10 cellular contexts compared by ENCODE assay signal in the genomic region with DNA sequence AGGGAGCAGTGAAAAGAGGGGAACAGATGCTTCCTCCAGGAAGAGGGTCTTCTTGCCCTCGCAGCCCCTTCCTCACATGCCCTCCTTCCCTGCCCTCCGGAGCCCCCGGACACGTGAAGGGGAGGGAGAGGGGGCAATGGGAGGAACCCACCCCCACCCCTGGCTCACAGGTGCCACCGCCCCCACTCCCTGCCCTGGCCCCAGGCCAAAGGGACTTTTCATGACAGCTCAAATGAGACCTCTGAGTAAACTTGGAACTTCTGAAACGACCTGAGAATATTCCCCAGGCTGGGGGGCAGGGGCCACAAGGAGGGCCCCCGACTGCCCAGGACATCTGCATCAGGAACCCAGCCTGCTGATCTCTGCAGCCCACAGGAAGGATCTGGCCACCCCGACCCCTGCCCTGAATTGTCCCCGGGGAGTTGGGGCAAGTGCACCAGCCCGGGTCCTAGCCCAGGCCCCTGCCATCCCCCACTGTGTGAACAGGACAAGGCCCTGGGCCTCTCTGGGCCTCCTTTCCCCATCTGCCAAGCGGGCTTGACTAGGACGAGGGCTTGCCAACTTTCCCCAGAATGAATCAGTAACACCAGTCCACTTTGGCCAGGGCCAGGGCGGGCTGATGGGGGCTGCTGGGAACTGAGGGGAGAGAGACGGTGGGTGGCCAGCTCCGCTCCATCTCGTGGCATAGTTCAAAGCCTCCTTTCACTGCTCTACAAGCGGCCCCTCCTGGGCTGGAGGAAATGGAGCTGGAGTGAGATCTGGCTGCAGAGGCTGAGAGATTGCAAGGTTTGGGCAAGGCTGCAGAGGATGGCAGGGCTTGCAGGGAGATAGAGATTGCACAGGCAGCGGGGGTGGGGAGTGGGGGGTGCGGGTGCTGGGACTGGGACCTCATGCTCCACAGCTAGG. TPM values are rescaled to one million over a fixed set of nuclear protein-coding genes. Genes with fewer than 3 reads are reported as not detected.
DNase-seq lines count a peak whose midpoint lies in the region; ATAC-seq and TF ChIP-seq lines count a peak whose summit lies in the region.
"Had no signal": no experiment of that assay in that cellular context is flagged by ENCODE, and none has a peak within 500 bp of the region (broad histone marks: within the 10 kb centered on the region; RNA-seq: fewer than 3 reads in every experiment).

No MANE protein-coding gene starts in this region.

- H2BK15ac ChIP-seq in H9 (ENCODE audit: low read depth, low read length): no peak overlapping the region

- H3K79me1 ChIP-seq in H9 (ENCODE audit: insufficient read depth, low read depth, low read length, poor library complexity, severe bottlenecking): no peaks in the 10 kb centered on the region

- no peak overlapping the region for H3K27ac ChIP-seq in H9 (ENCODE audit: insufficient read length, low read depth, low read length)
- H3K27ac ChIP-seq in prostate gland: no peak overlapping the region

- no peak overlapping the region for H4K8ac ChIP-seq in H9 (replicated peaks; ENCODE audit: insufficient read length, low read depth, low read length)

- H3K36me3 Mint-ChIP-seq in H9 (ENCODE audit: insufficient read depth in 1 of 3, low read depth in 3 of 3): no peaks in the 10 kb centered on the region; a peak in 1 of 7 replicates

- H3T11ph ChIP-seq in H9 (ENCODE audit: low read length): no peak overlapping the region

- TF ChIP-seq CTCF in H9 (conservative IDR thresholded peaks at IDR 0.05): no peak
- TF ChIP-seq CTCF in prostate gland (IDR thresholded peaks at IDR 0.05): no peak

- no peaks in the 10 kb centered on the region for H3K27me3 ChIP-seq in H9 (ENCODE audit: insufficient read depth, low read length)
- no peaks in the 10 kb centered on the region for H3K27me3 ChIP-seq in prostate gland (replicated peaks; ENCODE audit: insufficient read depth)

- H3K23me2 ChIP-seq in H9 (ENCODE audit: insufficient read length, low read depth, low read length, poor library complexity, severe bottlenecking): no peaks in the 10 kb centered on the region

- TF ChIP-seq POLR2A in GM15510 (IDR thresholded peaks at IDR 0.05; ENCODE audit: borderline replicate concordance, extremely low read depth, insufficient read length): peak; percentile 29
- no peak for TF ChIP-seq POLR2A in prostate gland (IDR thresholded peaks at IDR 0.05)

- no peak overlapping the region for H3K4me3 ChIP-seq in prostate gland

- H3K14ac ChIP-seq in H9 (ENCODE audit: insufficient read depth, low read length): no peak overlapping the region

- no CpG with 5 or more reads among the region's 19 CpGs for WGBS in H9 (ENCODE audit: extremely low coverage, insufficient read length, low lambda C conversion rate)
- 51% methylated on average over 17 of the region's 19 CpGs for WGBS in prostate gland

- H3K27me3 Mint-ChIP-seq in H9 (ENCODE audit: low read depth): 0 out of 2 replicates have a peak, but pooled peaks cover 1% of the 10 kb centered on the region

- H2BK20ac ChIP-seq in H9 (ENCODE audit: low read depth, low read length, poor library complexity, severe bottlenecking): no peak overlapping the region

- no peak overlapping the region for H3K18ac ChIP-seq in H9 (ENCODE audit: insufficient read length, low read depth, low read length)

- H3K27ac Mint-ChIP-seq in H9: peak overlapping the region in 1 of 3 experiments; percentile 20; a peak in 1 of 7 replicates

- no peak overlapping the region for H2BK5ac ChIP-seq in H9 (ENCODE audit: insufficient read length, low read length)

- no peak overlapping the region for H2BK120ac ChIP-seq in H9 (ENCODE audit: low read depth, low read length, poor library complexity, severe bottlenecking)

- no peak overlapping the region for H2BK12ac ChIP-seq in H9 (ENCODE audit: insufficient read length, low read depth, low read length)

- no peak overlapping the region for H3K9ac ChIP-seq in H9 (ENCODE audit: extremely low read depth, insufficient read length, low read length)

- no peak for ATAC-seq in GM21381 (IDR thresholded peaks at IDR 0.05; ENCODE audit: unreplicated experiment)
- ATAC-seq: left colon had no signal

- H4K91ac ChIP-seq in H9 (ENCODE audit: insufficient read length, low read depth, low read length): no peak overlapping the region

- H3K4ac ChIP-seq in H9 (ENCODE audit: low read depth, low read length): no peak overlapping the region

- H3K23ac ChIP-seq in H9 (ENCODE audit: insufficient read length, low read depth, low read length): no peak overlapping the region

- no peak overlapping the region for H4K5ac ChIP-seq in H9 (ENCODE audit: insufficient read length, low read depth, low read length)

- H3K9me3 ChIP-seq in H9 (ENCODE audit: control insufficient read depth, low read depth, low read length): no peaks in the 10 kb centered on the region
- H3K9me3 ChIP-seq in prostate gland: no peaks in the 10 kb centered on the region

- H4K20me1 ChIP-seq in H9 (ENCODE audit: control insufficient read depth, insufficient read depth, insufficient read length): no peaks in the 10 kb centered on the region

- no peak overlapping the region for H3K4me2 ChIP-seq in H9 (ENCODE audit: insufficient read depth, insufficient read length, low read length)

- H2AFZ ChIP-seq in H9 (ENCODE audit: low read length): no peak overlapping the region

- no peak overlapping the region for H2AK5ac ChIP-seq in H9 (ENCODE audit: insufficient read length, low read length)

- no peak overlapping the region for H3K4me3 Mint-ChIP-seq in H9

- H3K4me1 ChIP-seq in H9 (ENCODE audit: insufficient read depth, low read length) (no peaks in the 10 kb centered on the region), prostate gland (replicated peaks) (no peaks in the 10 kb centered on the region)

- intact Hi-C loops in prostate gland (cut with DNase I): no loop called here

- peaks cover 26 to 30% of the 10 kb centered on the region in 2 experiments for H3K4me1 Mint-ChIP-seq in H9

- no peaks in the 10 kb centered on the region for H3K79me2 ChIP-seq in H9 (ENCODE audit: insufficient read depth, low read length)

- H3K36me3 ChIP-seq in prostate gland: no peaks in the 10 kb centered on the region

- DNase-seq in activated CD4-positive, CD25-positive, alpha-beta regulatory T cell treated with anti-CD3 and anti-CD28 coated beads, Interleukin-2, amount 50 U/mL, for 72 hours: peak; percentile 70
- peak; percentile 50 for DNase-seq in astrocyte of the hippocampus (ENCODE audit: low read depth, low spot score)
- peak; percentile 70 to 77 for DNase-seq in stimulated activated CD4-positive, alpha-beta T cell treated with anti-CD3 and anti-CD28 coated beads, Interleukin-4, amount 100 ng/mL, for 4 hours
- no peak for DNase-seq in H9
- no peak for DNase-seq in NCI-H526 (lab: John Stamatoyannopoulos, UW)
- no peak for DNase-seq in prostate gland (ENCODE audit: low spot score)
- DNase-seq: left colon had no signal

- H3K56ac ChIP-seq in H9 (ENCODE audit: insufficient read length, low read depth, low read length): no peak overlapping the region

- H3K9me3 Mint-ChIP-seq in H9: peaks cover 0 to 6% of the 10 kb centered on the region in 2 experiments; a peak in 3 of 5 replicates

RNA-seq across cellular contexts. Expression of a gene that starts 3.8 kb away (rescaled TPM):
- 0.07 and 0.11 TPM in 2 replicates for total RNA-seq in H9 (2021)
- total RNA-seq in prostate gland: under 1 TPM; 0.32 to 0.57 TPM
- total RNA-seq: G401 had no signal

Comparison
In these comparisons a context has a peak if more than half of its experiments do, and no peak if none do; other contexts are left out.
1. DNase-seq: peak in activated CD4-positive, CD25-positive, alpha-beta regulatory T cell treated with anti-CD3 and anti-CD28 coated beads, Interleukin-2, amount 50 U/mL, for 72 hours (single experiment), astrocyte of the hippocampus (single experiment) and stimulated activated CD4-positive, alpha-beta T cell treated with anti-CD3 and anti-CD28 coated beads, Interleukin-4, amount 100 ng/mL, for 4 hours (2 of 2); none in H9 (single experiment), NCI-H526 (0 of 2) and prostate gland (single experiment).